In the genomic region with DNA sequence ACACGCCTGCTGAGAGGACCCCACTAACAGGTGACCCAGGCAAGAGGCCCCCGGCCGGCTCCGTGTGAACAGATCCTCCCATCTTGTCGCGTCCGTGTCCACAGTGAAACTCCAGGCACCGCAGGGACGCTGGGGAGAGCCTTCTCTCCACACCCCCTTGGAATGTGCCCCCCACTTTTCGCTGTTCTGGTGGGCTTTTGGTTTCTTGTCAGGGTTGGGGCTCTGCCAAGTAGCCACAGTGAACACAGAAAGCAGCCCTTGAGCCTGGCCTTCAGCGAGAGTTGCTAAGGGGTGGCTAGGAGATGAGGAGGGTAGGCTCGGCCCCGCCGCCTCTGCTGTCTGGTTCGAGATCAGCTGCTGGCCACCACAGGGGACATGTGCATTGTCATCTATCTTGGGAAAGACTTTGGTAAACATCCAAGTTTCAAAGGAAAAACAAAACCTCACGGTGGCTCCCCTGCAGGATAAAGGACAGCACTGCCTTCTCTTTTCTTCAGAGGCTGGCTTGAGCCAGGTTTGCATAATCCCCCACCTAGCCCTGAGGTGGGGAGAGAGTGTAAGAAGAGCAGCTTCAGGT, we compare ENCODE assay signal across 1 cellular context.
TF ChIP-seq lines count a peak whose summit lies in the region.

No MANE protein-coding gene starts in this region.

TF ChIP-seq in GM23338, 12 proteins besides CTCF, POLR2A, EP300 and RAD21 (continued from another document):
- TF ChIP-seq, protein P1, sequence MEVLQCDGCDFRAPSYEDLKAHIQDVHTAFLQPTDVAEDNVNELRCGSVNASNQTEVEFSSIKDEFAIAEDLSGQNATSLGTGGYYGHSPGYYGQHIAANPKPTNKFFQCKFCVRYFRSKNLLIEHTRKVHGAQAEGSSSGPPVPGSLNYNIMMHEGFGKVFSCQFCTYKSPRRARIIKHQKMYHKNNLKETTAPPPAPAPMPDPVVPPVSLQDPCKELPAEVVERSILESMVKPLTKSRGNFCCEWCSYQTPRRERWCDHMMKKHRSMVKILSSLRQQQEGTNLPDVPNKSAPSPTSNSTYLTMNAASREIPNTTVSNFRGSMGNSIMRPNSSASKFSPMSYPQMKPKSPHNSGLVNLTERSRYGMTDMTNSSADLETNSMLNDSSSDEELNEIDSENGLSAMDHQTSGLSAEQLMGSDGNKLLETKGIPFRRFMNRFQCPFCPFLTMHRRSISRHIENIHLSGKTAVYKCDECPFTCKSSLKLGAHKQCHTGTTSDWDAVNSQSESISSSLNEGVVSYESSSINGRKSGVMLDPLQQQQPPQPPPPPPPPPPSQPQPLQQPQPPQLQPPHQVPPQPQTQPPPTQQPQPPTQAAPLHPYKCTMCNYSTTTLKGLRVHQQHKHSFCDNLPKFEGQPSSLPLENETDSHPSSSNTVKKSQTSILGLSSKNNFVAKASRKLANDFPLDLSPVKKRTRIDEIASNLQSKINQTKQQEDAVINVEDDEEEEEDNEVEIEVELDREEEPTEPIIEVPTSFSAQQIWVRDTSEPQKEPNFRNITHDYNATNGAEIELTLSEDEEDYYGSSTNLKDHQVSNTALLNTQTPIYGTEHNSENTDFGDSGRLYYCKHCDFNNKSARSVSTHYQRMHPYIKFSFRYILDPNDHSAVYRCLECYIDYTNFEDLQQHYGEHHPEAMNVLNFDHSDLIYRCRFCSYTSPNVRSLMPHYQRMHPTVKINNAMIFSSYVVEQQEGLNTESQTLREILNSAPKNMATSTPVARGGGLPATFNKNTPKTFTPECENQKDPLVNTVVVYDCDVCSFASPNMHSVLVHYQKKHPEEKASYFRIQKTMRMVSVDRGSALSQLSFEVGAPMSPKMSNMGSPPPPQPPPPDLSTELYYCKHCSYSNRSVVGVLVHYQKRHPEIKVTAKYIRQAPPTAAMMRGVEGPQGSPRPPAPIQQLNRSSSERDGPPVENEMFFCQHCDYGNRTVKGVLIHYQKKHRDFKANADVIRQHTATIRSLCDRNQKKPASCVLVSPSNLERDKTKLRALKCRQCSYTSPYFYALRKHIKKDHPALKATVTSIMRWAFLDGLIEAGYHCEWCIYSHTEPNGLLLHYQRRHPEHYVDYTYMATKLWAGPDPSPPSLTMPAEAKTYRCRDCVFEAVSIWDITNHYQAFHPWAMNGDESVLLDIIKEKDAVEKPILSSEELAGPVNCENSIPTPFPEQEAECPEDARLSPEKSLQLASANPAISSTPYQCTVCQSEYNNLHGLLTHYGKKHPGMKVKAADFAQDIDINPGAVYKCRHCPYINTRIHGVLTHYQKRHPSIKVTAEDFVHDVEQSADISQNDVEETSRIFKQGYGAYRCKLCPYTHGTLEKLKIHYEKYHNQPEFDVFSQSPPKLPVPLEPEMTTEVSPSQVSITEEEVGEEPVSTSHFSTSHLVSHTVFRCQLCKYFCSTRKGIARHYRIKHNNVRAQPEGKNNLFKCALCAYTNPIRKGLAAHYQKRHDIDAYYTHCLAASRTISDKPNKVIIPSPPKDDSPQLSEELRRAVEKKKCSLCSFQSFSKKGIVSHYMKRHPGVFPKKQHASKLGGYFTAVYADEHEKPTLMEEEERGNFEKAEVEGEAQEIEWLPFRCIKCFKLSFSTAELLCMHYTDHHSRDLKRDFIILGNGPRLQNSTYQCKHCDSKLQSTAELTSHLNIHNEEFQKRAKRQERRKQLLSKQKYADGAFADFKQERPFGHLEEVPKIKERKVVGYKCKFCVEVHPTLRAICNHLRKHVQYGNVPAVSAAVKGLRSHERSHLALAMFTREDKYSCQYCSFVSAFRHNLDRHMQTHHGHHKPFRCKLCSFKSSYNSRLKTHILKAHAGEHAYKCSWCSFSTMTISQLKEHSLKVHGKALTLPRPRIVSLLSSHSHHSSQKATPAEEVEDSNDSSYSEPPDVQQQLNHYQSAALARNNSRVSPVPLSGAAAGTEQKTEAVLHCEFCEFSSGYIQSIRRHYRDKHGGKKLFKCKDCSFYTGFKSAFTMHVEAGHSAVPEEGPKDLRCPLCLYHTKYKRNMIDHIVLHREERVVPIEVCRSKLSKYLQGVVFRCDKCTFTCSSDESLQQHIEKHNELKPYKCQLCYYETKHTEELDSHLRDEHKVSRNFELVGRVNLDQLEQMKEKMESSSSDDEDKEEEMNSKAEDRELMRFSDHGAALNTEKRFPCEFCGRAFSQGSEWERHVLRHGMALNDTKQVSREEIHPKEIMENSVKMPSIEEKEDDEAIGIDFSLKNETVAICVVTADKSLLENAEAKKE (CRISPR knock-in tag; IDR thresholded peaks at IDR 0.05), result no peak
